Comparison of ENCODE assay signal across 1 cellular context in the genomic region with DNA sequence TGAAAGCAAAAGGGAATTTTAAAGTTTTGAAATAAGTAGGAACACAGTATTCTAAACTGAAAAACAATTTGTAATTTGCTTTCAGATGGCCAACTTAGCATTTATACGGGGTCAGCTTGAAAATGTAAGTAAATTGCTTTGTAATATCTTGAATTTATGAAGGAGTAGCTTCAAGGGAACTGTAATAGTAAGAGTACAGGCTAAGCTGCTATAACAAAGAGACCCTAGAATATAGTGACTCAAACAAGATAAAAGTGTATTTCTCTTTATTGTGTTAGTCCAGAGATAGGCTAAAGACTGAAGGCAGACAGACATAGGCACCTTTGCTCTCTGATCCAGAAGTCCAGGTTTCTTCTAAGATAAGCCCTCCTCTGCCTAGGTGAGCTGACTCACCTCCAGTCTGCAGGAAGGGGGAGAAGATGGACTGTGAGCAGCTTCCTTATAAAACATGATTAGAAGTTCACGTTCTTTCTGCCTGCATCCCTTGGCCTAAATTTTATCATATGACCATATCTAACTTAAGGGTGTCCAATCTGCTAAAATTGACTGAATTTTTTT.
TF ChIP-seq lines count a peak whose summit lies in the region.

No MANE protein-coding gene starts in this region.

TF ChIP-seq in HepG2, 621 proteins besides CTCF, POLR2A, EP300 and RAD21:
- TF ChIP-seq SPEN (CRISPR knock-in tag; IDR thresholded peaks at IDR 0.05; ENCODE audit: low read depth) (no peak), RXRA (CRISPR knock-in tag; IDR thresholded peaks at IDR 0.05) (no peak), ZNF12 (CRISPR knock-in tag; IDR thresholded peaks at IDR 0.05) (peak; percentile 97), KAT7 (CRISPR knock-in tag; IDR thresholded peaks at IDR 0.05; ENCODE audit: borderline replicate concordance) (no peak), ZMYM4 (CRISPR knock-in tag; IDR thresholded peaks at IDR 0.05) (no peak)
- TF ChIP-seq, protein P1, sequence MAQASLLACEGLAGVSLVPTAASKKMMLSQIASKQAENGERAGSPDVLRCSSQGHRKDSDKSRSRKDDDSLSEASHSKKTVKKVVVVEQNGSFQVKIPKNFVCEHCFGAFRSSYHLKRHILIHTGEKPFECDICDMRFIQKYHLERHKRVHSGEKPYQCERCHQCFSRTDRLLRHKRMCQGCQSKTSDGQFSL (CRISPR knock-in tag; IDR thresholded peaks at IDR 0.05): no peak
- TF ChIP-seq, protein P2, sequence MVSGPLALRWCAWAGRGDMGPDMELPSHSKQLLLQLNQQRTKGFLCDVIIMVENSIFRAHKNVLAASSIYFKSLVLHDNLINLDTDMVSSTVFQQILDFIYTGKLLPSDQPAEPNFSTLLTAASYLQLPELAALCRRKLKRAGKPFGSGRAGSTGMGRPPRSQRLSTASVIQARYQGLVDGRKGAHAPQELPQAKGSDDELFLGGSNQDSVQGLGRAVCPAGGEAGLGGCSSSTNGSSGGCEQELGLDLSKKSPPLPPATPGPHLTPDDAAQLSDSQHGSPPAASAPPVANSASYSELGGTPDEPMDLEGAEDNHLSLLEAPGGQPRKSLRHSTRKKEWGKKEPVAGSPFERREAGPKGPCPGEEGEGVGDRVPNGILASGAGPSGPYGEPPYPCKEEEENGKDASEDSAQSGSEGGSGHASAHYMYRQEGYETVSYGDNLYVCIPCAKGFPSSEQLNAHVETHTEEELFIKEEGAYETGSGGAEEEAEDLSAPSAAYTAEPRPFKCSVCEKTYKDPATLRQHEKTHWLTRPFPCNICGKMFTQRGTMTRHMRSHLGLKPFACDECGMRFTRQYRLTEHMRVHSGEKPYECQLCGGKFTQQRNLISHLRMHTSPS (CRISPR knock-in tag; IDR thresholded peaks at IDR 0.05; ENCODE audit: low read depth): no peak
